ENCODE assay signal across 8 cellular contexts in the genomic region with DNA sequence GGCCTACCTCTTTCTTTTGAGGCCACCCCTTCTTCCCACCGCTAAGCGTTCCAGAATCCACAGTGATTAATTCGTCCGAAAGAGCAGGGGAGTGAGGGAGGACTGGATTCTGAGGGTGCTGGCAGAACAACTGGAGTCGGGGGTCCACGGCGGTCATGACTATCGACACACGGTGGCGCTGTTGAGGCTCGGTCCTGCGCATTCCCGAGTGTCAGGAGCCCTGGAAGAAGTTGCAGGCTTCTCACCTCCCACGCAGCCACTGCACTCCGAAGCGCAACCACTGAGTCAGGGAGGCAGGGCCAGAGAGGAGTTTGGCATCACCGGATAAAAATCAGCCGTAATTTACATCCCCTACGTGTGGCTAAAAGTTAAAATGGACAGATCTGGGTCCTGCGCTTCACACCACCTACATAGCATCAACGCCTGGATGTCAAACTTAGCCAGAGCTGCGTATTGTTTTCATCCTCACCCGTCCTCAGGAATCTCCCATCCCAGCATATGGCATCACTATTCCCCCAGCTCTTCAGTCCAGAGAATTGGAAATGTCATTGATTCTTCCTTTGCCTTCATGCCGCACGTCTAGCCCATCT. TPM values are rescaled to one million over a fixed set of nuclear protein-coding genes. Genes with fewer than 3 reads are reported as not detected.
DNase-seq lines count a peak whose midpoint lies in the region; ATAC-seq, FAIRE-seq and TF ChIP-seq lines count a peak whose summit lies in the region.

No MANE protein-coding gene starts in this region.

- no peaks in the 10 kb centered on the region for H3K36me3 ChIP-seq in right atrium auricular region

- ATAC-seq in T-helper 17 cell (peak; percentile 81), sciatic nerve (peak; percentile 94), GM18868 (IDR thresholded peaks at IDR 0.05; ENCODE audit: unreplicated experiment) (no peak), GM18909 (IDR thresholded peaks at IDR 0.05; ENCODE audit: poor library complexity, unreplicated experiment) (no peak)

- peaks cover 5% of the 10 kb centered on the region for H3K36me3 Mint-ChIP-seq in T-helper 17 cell (ENCODE audit: low read depth)

- H3K27ac Mint-ChIP-seq in T-helper 17 cell = no peak overlapping the region

- no peaks in the 10 kb centered on the region for H3K9me3 ChIP-seq in T-helper 17 cell (ENCODE audit: control insufficient read depth, low read length, poor library complexity, severe bottlenecking)
- H3K9me3 ChIP-seq in right atrium auricular region = no peaks in the 10 kb centered on the region

- peaks cover 0 to 8% of the 10 kb centered on the region in 2 donors for H3K4me1 ChIP-seq in right atrium auricular region

- H3K4me3 ChIP-seq in right atrium auricular region = no peak overlapping the region

- no peak for FAIRE-seq in D721Med (lab: Jason Lieb, UNC)

- DNase-seq in D721Med (ENCODE audit: insufficient read length, low spot score) = peak; percentile 92
- peak; percentile 43 for DNase-seq in LHCN-M2 (ENCODE audit: low read depth)
- DNase-seq in T-helper 17 cell = peak; percentile 64 to 68 (median 65)
- DNase-seq in amniotic epithelial cell (ENCODE audit: low read depth) = peak; percentile 75
- peak; percentile 86 for DNase-seq in right atrium auricular region (ENCODE audit: low spot score)
- peak; percentile 90 for DNase-seq in sciatic nerve (ENCODE audit: low spot score)

- H3K4me3 Mint-ChIP-seq in T-helper 17 cell = no peak overlapping the region

- intact Hi-C loops in sciatic nerve (cut with DNase I) = no loop called here

- no peaks in the 10 kb centered on the region for H3K27me3 ChIP-seq in right atrium auricular region

- H3K4me1 Mint-ChIP-seq in T-helper 17 cell = peaks cover 13% of the 10 kb centered on the region

- peaks cover 27% of the 10 kb centered on the region for H3K27me3 Mint-ChIP-seq in T-helper 17 cell

- peak; percentile 84 for TF ChIP-seq CTCF in D721Med (IDR thresholded peaks at IDR 0.05; ENCODE audit: insufficient read depth, missing control alignments)
- TF ChIP-seq CTCF in right atrium auricular region (IDR thresholded peaks at IDR 0.05) = peak; percentile 77 to 90

- H3K27ac ChIP-seq in right atrium auricular region = no peak overlapping the region

RNA-seq across cellular contexts. Expression of a gene that starts 10.7 kb away (rescaled TPM):
- 25.1 and 28.9 TPM in 2 replicates for total RNA-seq in LHCN-M2 (2014; rRNA removed)
- polyA plus RNA-seq in LHCN-M2 (2012) = 14.7 TPM
- total RNA-seq in T-helper 17 cell = 10 to 100 TPM; 10.5 to 13.4 TPM
- 100 to 1,000 TPM in 1 of 2 donors, 10 to 100 TPM in 1; 79.1 to 124 TPM for total RNA-seq in right atrium auricular region
- 122 TPM for total RNA-seq in sciatic nerve

RNA-seq across cellular contexts. Expression of a gene that starts 13.8 kb away (rescaled TPM):
- 0.34 and 0.51 TPM in 2 replicates for total RNA-seq in LHCN-M2 (2014; rRNA removed)
- 0.35 TPM for polyA plus RNA-seq in LHCN-M2 (2012)
- 1 to 10 TPM in 1 of 2 donors, under 1 TPM in 1; 0.63 to 2.3 TPM for total RNA-seq in T-helper 17 cell
- total RNA-seq in right atrium auricular region = under 1 TPM; 0.26 to 0.86 TPM
- 0.22 TPM for total RNA-seq in sciatic nerve

RNA-seq across cellular contexts. Expression of a gene that starts 13.9 kb away (rescaled TPM):
- total RNA-seq in LHCN-M2 (2014; rRNA removed) (20.3 and 22.5 TPM in 2 replicates), T-helper 17 cell (10 to 100 TPM; 23.1 to 23.4 TPM), right atrium auricular region (10 to 100 TPM; 13.8 to 18.6 TPM), sciatic nerve (48.8 TPM)
- polyA plus RNA-seq in LHCN-M2 (2012) = 32.3 TPM

RNA-seq across cellular contexts. Expression of a gene that starts 32.4 kb away (rescaled TPM):
- total RNA-seq in LHCN-M2 (2014; rRNA removed) (not detected in 2 replicates), T-helper 17 cell (under 1 TPM in 1 of 2 donors, not detected in 1; 0.30 TPM), right atrium auricular region (not detected), sciatic nerve (0.71 TPM)
- polyA plus RNA-seq in LHCN-M2 (2012) = not detected

RNA-seq across cellular contexts. Expression of a gene that starts 33.3 kb away (rescaled TPM):
- total RNA-seq in LHCN-M2 (2014; rRNA removed) = 20.1 and 24.8 TPM in 2 replicates
- 7.6 TPM for polyA plus RNA-seq in LHCN-M2 (2012)
- total RNA-seq in T-helper 17 cell = 10 to 100 TPM; 15.2 to 18.1 TPM
- total RNA-seq in right atrium auricular region = 10 to 100 TPM; 10.9 to 16.5 TPM
- total RNA-seq in sciatic nerve = 10.4 TPM

Comparison
In these comparisons a context has a peak if more than half of its experiments do, and no peak if none do; other contexts are left out.
1. ATAC-seq: peak in T-helper 17 cell (single experiment) and sciatic nerve (single experiment); none in GM18868 (single experiment) and GM18909 (single experiment).
2. Peak in every context shown above with its lines, with median percentiles within 50 percentile points of each other: DNase-seq.